ENCODE assay signal across 1 cellular context in genomic region chr5:75560655-75561054, GRCh38. TPM values are rescaled to one million over a fixed set of nuclear protein-coding genes. Genes with fewer than 3 reads are reported as not detected.
"Had no signal": no experiment of that assay in that cellular context is flagged by ENCODE, and none has a peak within 500 bp of the region (broad histone marks: within the 10 kb centered on the region; RNA-seq: fewer than 3 reads in every experiment).

No MANE protein-coding gene starts in this region.

RNA-seq across cellular contexts. Expression of gene ANKDD1B, which starts 50.6 kb away (rescaled TPM):
- total RNA-seq: vagina had no signal
